ENCODE assay signal across 17 cellular contexts in the genomic region with DNA sequence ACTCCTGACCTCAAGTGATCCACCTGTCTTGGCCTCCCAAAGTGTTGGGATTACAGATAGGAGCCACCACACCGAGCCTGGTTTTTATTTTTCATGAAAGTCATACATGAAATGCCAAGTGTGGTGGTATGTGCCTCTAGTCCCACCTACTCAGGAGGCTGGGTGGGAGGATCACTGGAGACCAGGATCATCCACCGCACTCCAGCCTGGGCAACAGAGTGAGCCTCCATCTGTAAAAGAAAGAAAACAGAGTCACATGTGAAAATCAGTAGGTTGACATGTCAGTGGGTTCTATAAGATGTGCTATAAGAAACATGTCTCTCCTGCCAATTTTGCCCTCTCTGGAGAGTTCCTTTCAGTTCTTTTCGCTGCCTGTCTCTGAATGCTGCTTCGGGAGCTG. TPM values are rescaled to one million over a fixed set of nuclear protein-coding genes. Genes with fewer than 3 reads are reported as not detected.
DNase-seq lines count a peak whose midpoint lies in the region; ATAC-seq, FAIRE-seq and TF ChIP-seq lines count a peak whose summit lies in the region.
"Had no signal": no experiment of that assay in that cellular context is flagged by ENCODE, and none has a peak within 500 bp of the region (broad histone marks: within the 10 kb centered on the region; RNA-seq: fewer than 3 reads in every experiment).

No MANE protein-coding gene starts in this region.

- H3K23me2 ChIP-seq in H9 (ENCODE audit: insufficient read length, low read depth, low read length, poor library complexity, severe bottlenecking) = no peaks in the 10 kb centered on the region

- H3K27me3 Mint-ChIP-seq in H9 (ENCODE audit: low read depth) = no peaks in the 10 kb centered on the region

- no peak overlapping the region for H2BK120ac ChIP-seq in H9 (ENCODE audit: low read depth, low read length, poor library complexity, severe bottlenecking)

- no peak overlapping the region for H4K8ac ChIP-seq in H9 (replicated peaks; ENCODE audit: insufficient read length, low read depth, low read length)

- H3K4me2 ChIP-seq in HepG2 (ENCODE audit: low read depth, low read length) = peak overlapping the region; percentile 25; the same call in 1 of the 2 replicates
- H3K4me2 ChIP-seq in H9 (ENCODE audit: insufficient read depth, insufficient read length, low read length) = no peak overlapping the region
- H3K4me2 ChIP-seq: GM23338, KMS-11 had no signal

- H3K36me3 ChIP-seq in HepG2 (replicated peaks in 1 of 2; ENCODE audit: control insufficient read depth in 1 of 2, insufficient read depth in 2 of 2, low read length in 2 of 2) (no peaks in the 10 kb centered on the region), right lobe of liver (no peaks in the 10 kb centered on the region), breast epithelium (no peaks in the 10 kb centered on the region)
- H3K36me3 ChIP-seq: MG63 had no signal

- peak; percentile 9; the same call in 1 of the 3 replicates for ATAC-seq in HepG2
- no peak for ATAC-seq in right lobe of liver
- no peak for ATAC-seq in GM21390 (IDR thresholded peaks at IDR 0.05; ENCODE audit: unreplicated experiment)
- no peak for ATAC-seq in HG02678 (IDR thresholded peaks at IDR 0.05; ENCODE audit: unreplicated experiment)
- ATAC-seq: GM23338 had no signal

- no peak overlapping the region for H2BK20ac ChIP-seq in H9 (ENCODE audit: low read depth, low read length, poor library complexity, severe bottlenecking)

- H3K9me3 ChIP-seq in HepG2 (ENCODE audit: low read length) (no peaks in the 10 kb centered on the region), right lobe of liver (no peaks in the 10 kb centered on the region), breast epithelium (no peaks in the 10 kb centered on the region), H9 (ENCODE audit: control insufficient read depth, low read depth, low read length) (no peaks in the 10 kb centered on the region)
- H3K9me3 ChIP-seq: MG63 had no signal

- peak overlapping the region in 1 of 3 experiments; percentile 17; a peak in 1 of 7 replicates for H3K27ac Mint-ChIP-seq in H9
- H3K27ac Mint-ChIP-seq: GM23338 had no signal

- H2AK5ac ChIP-seq in H9 (ENCODE audit: insufficient read length, low read length) = no peak overlapping the region

- no peak overlapping the region for H3K4ac ChIP-seq in H9 (ENCODE audit: low read depth, low read length)

- H3K9ac ChIP-seq in HepG2 (ENCODE audit: insufficient read depth, low read depth, low read length) = no peak overlapping the region
- no peak overlapping the region for H3K9ac ChIP-seq in H9 (ENCODE audit: extremely low read depth, insufficient read length, low read length)
- H3K9ac ChIP-seq: KMS-11 had no signal

- BruUV-seq in HepG2 (replicated peaks; lab: Mats Ljungman, UMichigan) = no TSS peak

- H4K5ac ChIP-seq in H9 (ENCODE audit: insufficient read length, low read depth, low read length) = no peak overlapping the region

- H3K36me3 Mint-ChIP-seq in H9 (ENCODE audit: insufficient read depth in 1 of 3, low read depth in 3 of 3) = peaks cover 0 to 14% (median 4%) of the 10 kb centered on the region in 3 experiments; a peak in 4 of 7 replicates

- POLR2A ChIA-PET in HepG2 (lab: Yijun Ruan, JAX) = interaction anchor here (0.5 to 1.7 kb wide), 11 partner anchors 9 to 104 kb away, joined by 3 to 10 read pairs (median 4); partner anchors contain the start of gene ANKRD9

- 77% methylated on average over 4 of the region's 4 CpGs for WGBS in HepG2 (ENCODE audit: low lambda C conversion rate)
- 96% methylated on average over 4 of the region's 4 CpGs for WGBS in right lobe of liver (ENCODE audit: insufficient coverage, low coverage, low lambda C conversion rate, missing lambda C conversion rate)
- WGBS in H9 (ENCODE audit: extremely low coverage, insufficient read length, low lambda C conversion rate) = no CpG with 5 or more reads among the region's 4 CpGs

- intact Hi-C loops in HepG2 (cut with micrococcal nuclease; ENCODE audit: unreplicated experiment) (no loop called here), right lobe of liver (cut with DNase I) (no loop called here), breast epithelium (cut with DNase I; ENCODE audit: low total_unique reads) (no loop called here), posterior vena cava (cut with DNase I) (no loop called here)

- H3K4me3 ChIP-seq in HepG2 (replicated peaks in 1 of 3; ENCODE audit: insufficient read depth in 1 of 3, low read depth in 2 of 3, low read length in 3 of 3) (no peak overlapping the region), right lobe of liver (no peak overlapping the region), breast epithelium (no peak overlapping the region)
- H3K4me3 ChIP-seq: GM23338, MG63 had no signal

- H3K4me3 Mint-ChIP-seq in H9 = no peak overlapping the region
- H3K4me3 Mint-ChIP-seq: GM23338 had no signal

- H3K18ac ChIP-seq in H9 (ENCODE audit: insufficient read length, low read depth, low read length) = no peak overlapping the region

- no peak overlapping the region for H3T11ph ChIP-seq in H9 (ENCODE audit: low read length)

- H3K56ac ChIP-seq in H9 (ENCODE audit: insufficient read length, low read depth, low read length) = no peak overlapping the region

- H3K4me1 Mint-ChIP-seq in H9 = no peaks in the 10 kb centered on the region
- H3K4me1 Mint-ChIP-seq: GM23338 had no signal

- TF ChIP-seq POLR2A in HepG2 (IDR thresholded peaks at IDR 0.05; ENCODE audit: insufficient read depth in 1 of 2, low read depth in 2 of 2, low read length in 2 of 2) = no peak
- no peak for TF ChIP-seq POLR2A in right lobe of liver (IDR thresholded peaks at IDR 0.05)
- no peak for TF ChIP-seq POLR2A in breast epithelium (IDR thresholded peaks at IDR 0.05)

- H3K4me1 ChIP-seq in HepG2 (ENCODE audit: insufficient read depth, low read length) (peaks cover 30% of the 10 kb centered on the region), right lobe of liver (peaks cover 0 to 4% (median 0%) of the 10 kb centered on the region in 4 donors), breast epithelium (no peaks in the 10 kb centered on the region), H9 (ENCODE audit: insufficient read depth, low read length) (no peaks in the 10 kb centered on the region)

- H3K27me3 ChIP-seq in HepG2 (ENCODE audit: control insufficient read depth in 1 of 2, insufficient read depth in 2 of 2, low read length in 2 of 2) (no peaks in the 10 kb centered on the region), right lobe of liver (no peaks in the 10 kb centered on the region), breast epithelium (no peaks in the 10 kb centered on the region), H9 (ENCODE audit: insufficient read depth, low read length) (no peaks in the 10 kb centered on the region)
- H3K27me3 ChIP-seq: MG63 had no signal

- no peak for TF ChIP-seq CTCF in HepG2 (CRISPR knock-in tag; IDR thresholded peaks at IDR 0.05)
- TF ChIP-seq CTCF in right lobe of liver (IDR thresholded peaks at IDR 0.05) = no peak
- TF ChIP-seq CTCF in breast epithelium (IDR thresholded peaks at IDR 0.05) = no peak
- no peak for TF ChIP-seq CTCF in H9 (conservative IDR thresholded peaks at IDR 0.05)

- FAIRE-seq in HepG2 (lab: Jason Lieb, UNC) = no peak
- FAIRE-seq: A204.1, GM12892 had no signal

- H3K79me2 ChIP-seq in HepG2 (ENCODE audit: insufficient read depth, low read length) (no peaks in the 10 kb centered on the region), H9 (ENCODE audit: insufficient read depth, low read length) (no peaks in the 10 kb centered on the region)

- H2AFZ ChIP-seq in HepG2 (ENCODE audit: low read length) (no peak overlapping the region), H9 (ENCODE audit: low read length) (no peak overlapping the region)
- H2AFZ ChIP-seq: GM23338 had no signal

- no peak overlapping the region for H2BK12ac ChIP-seq in H9 (ENCODE audit: insufficient read length, low read depth, low read length)

- DNase-seq in HepG2 (ENCODE audit: low spot score) (no peak), right lobe of liver (no peak), breast epithelium (ENCODE audit: low spot score in 2 of 2) (no peak), posterior vena cava (ENCODE audit: low spot score) (peak; percentile 24), NCI-H1930 (lab: John Stamatoyannopoulos, UW) (no peak), H9 (no peak)
- DNase-seq: C1 segment of cervical spinal cord, MG63, NCI-H1092, NCI-H2081 treated with DMSO at 0.1 percent for 48 hours, NCI-H524 had no signal

- no peaks in the 10 kb centered on the region; a peak in 1 of 5 replicates for H3K9me3 Mint-ChIP-seq in H9
- H3K9me3 Mint-ChIP-seq: GM23338 had no signal

- no peaks in the 10 kb centered on the region for H3K79me1 ChIP-seq in H9 (ENCODE audit: insufficient read depth, low read depth, low read length, poor library complexity, severe bottlenecking)

- H4K20me1 ChIP-seq in HepG2 (ENCODE audit: insufficient read depth, low read length) (no peaks in the 10 kb centered on the region), H9 (ENCODE audit: control insufficient read depth, insufficient read depth, insufficient read length) (no peaks in the 10 kb centered on the region)

- H4K91ac ChIP-seq in H9 (ENCODE audit: insufficient read length, low read depth, low read length) = no peak overlapping the region

- no peak for TF ChIP-seq RAD21 in HepG2 (CRISPR knock-in tag; IDR thresholded peaks at IDR 0.05)

- H3K27ac ChIP-seq in HepG2 (ENCODE audit: extremely low read length, insufficient read depth, low read length) (peak overlapping the region; percentile 40), right lobe of liver (no peak overlapping the region), breast epithelium (peak overlapping the region; percentile 22 to 72), H9 (ENCODE audit: insufficient read length, low read depth, low read length) (no peak overlapping the region)
- H3K27ac ChIP-seq: KMS-11 had no signal

- in situ Hi-C loops in HepG2 (cut with HindIII; ENCODE audit: extremely low pct_ligation_motif_present, low pct_unique_long_range_greater_than_20kb) = no loop called here

- CTCF ChIA-PET in HepG2 (lab: Yijun Ruan, JAX; ENCODE audit: low intra/inter-chr PET ratio, low total read pairs) = no interaction called here

- H3K14ac ChIP-seq in H9 (ENCODE audit: insufficient read depth, low read length) = no peak overlapping the region

- TF ChIP-seq EP300 in HepG2 (IDR thresholded peaks at IDR 0.05; ENCODE audit: low read depth in 2 of 2, low read length in 2 of 2) (no peak), HepG2 (CRISPR knock-in tag; IDR thresholded peaks at IDR 0.05; ENCODE audit: borderline replicate concordance) (no peak)

- no peak overlapping the region for H2BK5ac ChIP-seq in H9 (ENCODE audit: insufficient read length, low read length)

- no peak overlapping the region for H3K23ac ChIP-seq in H9 (ENCODE audit: insufficient read length, low read depth, low read length)

- H2BK15ac ChIP-seq in H9 (ENCODE audit: low read depth, low read length) = no peak overlapping the region

RNA-seq across cellular contexts. Expression of gene ANKRD9, which starts 28.2 kb away (rescaled TPM):
- total RNA-seq in HepG2 (2016; rRNA removed; fragmentation: Illumina TruSeq; extraction: Trizol) (5.7 and 10.0 TPM in 2 replicates), right lobe of liver (10 to 100 TPM in 2 of 6 experiments, 1 to 10 TPM in 4; 7.5 to 33.8 (median 8.9) TPM), breast epithelium (10 to 100 TPM; 10.4 to 24.9 (median 22.8) TPM), posterior vena cava (10 to 100 TPM; 14.0 TPM), H9 (2021) (29.0 and 29.8 TPM in 2 replicates)
- total RNA-seq in HepG2 (2016; cell fraction: cytosol; rRNA removed; fragmentation: Illumina TruSeq; extraction: Trizol; ENCODE audit: low read depth) = 14.3 and 16.0 TPM in 2 replicates
- total RNA-seq in HepG2 (2016; cell fraction: insoluble cytoplasmic fraction; rRNA removed; fragmentation: Illumina TruSeq; extraction: Trizol) = 5.0 and 10.4 TPM in 2 replicates
- total RNA-seq in HepG2 (2016; cell fraction: membrane; rRNA removed; fragmentation: Illumina TruSeq; extraction: Trizol) = 17.4 and 22.1 TPM in 2 replicates
- 10.0 and 10.9 TPM in 2 replicates for total RNA-seq in HepG2 (2016; cell fraction: nucleus; rRNA removed; fragmentation: Illumina TruSeq; extraction: Trizol)
- 15.0 and 23.2 TPM in 2 replicates for polyA plus RNA-seq in HepG2 (2011; rRNA removed)
- polyA plus RNA-seq in HepG2 (2011; cell fraction: cytosol; rRNA removed) = 15.5 and 27.2 TPM in 2 replicates
- 167 and 168 TPM in 2 replicates for polyA plus RNA-seq in HepG2 (2011; cell fraction: nucleus; rRNA removed)
- 10.5 and 17.4 TPM in 2 replicates for polyA plus RNA-seq in HepG2 (2012)
- 15.9 and 17.0 TPM in 2 replicates for polyA plus RNA-seq in HepG2 (2016; cell fraction: cytosol; fragmentation: Illumina TruSeq; extraction: Trizol; ENCODE audit: low read depth)
- polyA plus RNA-seq in HepG2 (2016; cell fraction: insoluble cytoplasmic fraction; fragmentation: Illumina TruSeq; extraction: Trizol; ENCODE audit: low read depth) = 5.9 and 6.8 TPM in 2 replicates
- polyA plus RNA-seq in HepG2 (2016; cell fraction: membrane; fragmentation: Illumina TruSeq; extraction: Trizol; ENCODE audit: low read depth) = 15.7 and 16.1 TPM in 2 replicates
- 29.1 and 29.7 TPM in 2 replicates for polyA plus RNA-seq in HepG2 (2016; cell fraction: nucleus; fragmentation: Illumina TruSeq; extraction: Trizol; ENCODE audit: insufficient read depth, low read depth)
- 16.4 and 20.4 TPM in 2 replicates for polyA minus RNA-seq in HepG2 (2011; rRNA and poly(A)+ RNA removed; ENCODE audit: low replicate concordance)
- polyA minus RNA-seq in HepG2 (2011; cell fraction: cytosol; rRNA and poly(A)+ RNA removed) = 9.8 and 9.9 TPM in 2 replicates
- 11.9 and 12.4 TPM in 2 replicates for polyA minus RNA-seq in HepG2 (2011; cell fraction: nucleus; rRNA and poly(A)+ RNA removed)

Comparison
In these comparisons a context has a peak if more than half of its experiments do, and no peak if none do; other contexts are left out.
1. H3K27ac ChIP-seq: peak in HepG2 (single experiment) and breast epithelium (2 of 2); none in right lobe of liver (0 of 3) and H9 (single experiment).